ENCODE assay signal across 9 cellular contexts in genomic region chr7:138981332-138982203, GRCh38. TPM values are rescaled to one million over a fixed set of nuclear protein-coding genes. Genes with fewer than 3 reads are reported as not detected.
DNase-seq lines count a peak whose midpoint lies in the region; ATAC-seq, FAIRE-seq and TF ChIP-seq lines count a peak whose summit lies in the region.
"Had no signal": no experiment of that assay in that cellular context is flagged by ENCODE, and none has a peak within 500 bp of the region (broad histone marks: within the 10 kb centered on the region; RNA-seq: fewer than 3 reads in every experiment).

TSS of gene KIAA1549 (minus strand) at chr7:138981389. CDS start at chr7:138981269, 120 bp downstream.

- H3K9me3 Mint-ChIP-seq in activated naive CD4-positive, alpha-beta T cell treated with anti-CD3 and anti-CD28 coated beads, Interleukin-2, amount 50 U/mL, for 24 hours: no peaks in the 10 kb centered on the region
- H3K9me3 Mint-ChIP-seq in glutamatergic neuron (ENCODE audit: unreplicated experiment): peaks cover 15% of the 10 kb centered on the region

- H3K4me1 ChIP-seq in pancreas (peaks cover 4 to 26% (median 10%) of the 10 kb centered on the region in 3 donors), vagina (peaks cover 19% of the 10 kb centered on the region)

- no peak for FAIRE-seq in pancreas (lab: Jason Lieb, UNC)
- FAIRE-seq: colon had no signal

- H3K9me3 ChIP-seq in pancreas (no peaks in the 10 kb centered on the region), vagina (no peaks in the 10 kb centered on the region)

- WGBS in pancreas, 2 donors: 1 to 2% methylated on average over 49 to 105 of the region's 105 CpGs

- no peaks in the 10 kb centered on the region for H3K36me3 Mint-ChIP-seq in activated naive CD4-positive, alpha-beta T cell treated with anti-CD3 and anti-CD28 coated beads, Interleukin-2, amount 50 U/mL, for 24 hours
- peaks cover 6% of the 10 kb centered on the region for H3K36me3 Mint-ChIP-seq in glutamatergic neuron (ENCODE audit: unreplicated experiment)

- H3K27ac Mint-ChIP-seq in activated naive CD4-positive, alpha-beta T cell treated with anti-CD3 and anti-CD28 coated beads, Interleukin-2, amount 50 U/mL, for 24 hours: no peak within 1 kb of the TSS
- peak within 1 kb of the TSS; percentile 88 for H3K27ac Mint-ChIP-seq in glutamatergic neuron (ENCODE audit: unreplicated experiment)

- no peaks in the 10 kb centered on the region for H3K36me3 ChIP-seq in pancreas
- H3K36me3 ChIP-seq in vagina: no peaks in the 10 kb centered on the region

- H3K4me1 Mint-ChIP-seq in activated naive CD4-positive, alpha-beta T cell treated with anti-CD3 and anti-CD28 coated beads, Interleukin-2, amount 50 U/mL, for 24 hours: peaks cover 8% of the 10 kb centered on the region
- H3K4me1 Mint-ChIP-seq in glutamatergic neuron (ENCODE audit: low read depth, unreplicated experiment): peaks cover 18% of the 10 kb centered on the region

- H3K27me3 Mint-ChIP-seq in activated naive CD4-positive, alpha-beta T cell treated with anti-CD3 and anti-CD28 coated beads, Interleukin-2, amount 50 U/mL, for 24 hours: peaks cover 22% of the 10 kb centered on the region
- peaks cover 13% of the 10 kb centered on the region for H3K27me3 Mint-ChIP-seq in glutamatergic neuron (ENCODE audit: unreplicated experiment)

- peak within 1 kb of the TSS; percentile 49 for H3K4me3 ChIP-seq in HL-60 (replicated peaks; ENCODE audit: insufficient read depth, low read length)
- H3K4me3 ChIP-seq in pancreas: peak within 1 kb of the TSS; percentile 48 to 66 (median 52)
- peak within 1 kb of the TSS; percentile 45 to 81 for H3K4me3 ChIP-seq in vagina

- no peak for TF ChIP-seq POLR2A in vagina (IDR thresholded peaks at IDR 0.05)

- H3K4me3 Mint-ChIP-seq in activated naive CD4-positive, alpha-beta T cell treated with anti-CD3 and anti-CD28 coated beads, Interleukin-2, amount 50 U/mL, for 24 hours: peak within 1 kb of the TSS; percentile 86
- peak within 1 kb of the TSS; percentile 93 for H3K4me3 Mint-ChIP-seq in glutamatergic neuron (ENCODE audit: unreplicated experiment)

- TF ChIP-seq CTCF in HL-60 (IDR thresholded peaks at IDR 0.05; ENCODE audit: insufficient read depth, low read length) (no peak), glutamatergic neuron (IDR thresholded peaks at IDR 0.05; ENCODE audit: partially characterized antibody, unreplicated experiment) (no peak), pancreas (IDR thresholded peaks at IDR 0.05) (no peak), vagina (IDR thresholded peaks at IDR 0.05) (no peak)

- peak; percentile 94 for DNase-seq in D341Med (ENCODE audit: low spot score)
- DNase-seq in HL-60 (ENCODE audit: low read depth in 1 of 2, low spot score in 1 of 2): peak; percentile 29 to 36
- DNase-seq in RPMI7951 (ENCODE audit: low read depth): peak; percentile 77
- DNase-seq in glutamatergic neuron: peak; percentile 82
- DNase-seq in pancreas: peak; percentile 71 to 89 (median 84)
- no peak for DNase-seq in vagina (ENCODE audit: extremely low spot score in 2 of 2)

- H3K27me3 ChIP-seq in HL-60 (ENCODE audit: insufficient read depth, poor library complexity, severe bottlenecking) (peaks cover 37% of the 10 kb centered on the region), pancreas (no peaks in the 10 kb centered on the region), vagina (no peaks in the 10 kb centered on the region)

- H3K27ac ChIP-seq in HL-60 (replicated peaks) (no peak within 1 kb of the TSS), pancreas (peak within 1 kb of the TSS; percentile 40 to 58 (median 52)), vagina (peak within 1 kb of the TSS; percentile 30)

- ATAC-seq in GM19468 (IDR thresholded peaks at IDR 0.05; ENCODE audit: extremely low read depth, unreplicated experiment) (peak; percentile 50), pancreas (peak; percentile 81 to 88 (median 87))

- intact Hi-C loops in pancreas (cut with DNase I): loop anchor here in 2 of 3 donors (10.0 kb wide), 1 partner anchor 97 kb away; no protein-coding TSS in a partner anchor
- intact Hi-C loops in vagina (cut with DNase I): no loop called here

RNA-seq across cellular contexts. Expression of gene KIAA1549, which starts in this region (rescaled TPM):
- 4.1 and 6.4 TPM in 2 replicates for total RNA-seq in RPMI7951 (2014; rRNA removed; shearing (Covaris generic))
- total RNA-seq in glutamatergic neuron (ENCODE audit: unreplicated experiment) (40.2 TPM), pancreas (1 to 10 TPM; 5.1 to 8.0 (median 7.4) TPM), vagina (2.9 TPM)
- polyA plus RNA-seq in pancreas: 1 to 10 TPM; 1.9 to 3.6 TPM

Comparison
In these comparisons a context has a peak if more than half of its experiments do, and no peak if none do; other contexts are left out.
1. DNase-seq: peak in D341Med (single experiment), HL-60 (2 of 2), RPMI7951 (single experiment), glutamatergic neuron (single experiment) and pancreas (6 of 6); none in vagina (0 of 2).
2. Peak in every context shown above with its lines, with median percentiles within 50 percentile points of each other: H3K4me3 ChIP-seq.